ENCODE assay signal across 17 cellular contexts in genomic region chr13:107590556-107590955, GRCh38.
A peak's percentile ranks its signal among the peaks of the same experiment; 100 is the strongest.
DNase-seq lines count a peak whose midpoint lies in the region; ATAC-seq and TF ChIP-seq lines count a peak whose summit lies in the region.
"Had no signal": no experiment of that assay in that cellular context is flagged by ENCODE, and none has a peak within 500 bp of the region (broad histone marks: within the 10 kb centered on the region; RNA-seq: fewer than 3 reads in every experiment).

No MANE protein-coding gene starts in this region.

- no peak overlapping the region for H3K27ac Mint-ChIP-seq in activated naive CD8-positive, alpha-beta T cell treated with anti-CD3 and anti-CD28 coated beads for 36 hours
- H3K27ac Mint-ChIP-seq: T-helper 1 cell treated with Interleukin-12 subunit alpha and Interleukin-12 subunit beta and Interleukin-4 antibody, amounts not matched to agents 30 μg/mL and 1 μg/mL, for 36 hours had no signal

- H3K27me3 ChIP-seq in kidney epithelial cell (ENCODE audit: control insufficient read depth, insufficient read depth, low read length), result no peaks in the 10 kb centered on the region
- H3K27me3 ChIP-seq in effector memory CD4-positive, alpha-beta T cell (replicated peaks; ENCODE audit: control insufficient read depth, insufficient read depth, low read length, poor library complexity, severe bottlenecking), result no peaks in the 10 kb centered on the region
- H3K27me3 ChIP-seq: SJSA1 had no signal

- H3K9me3 Mint-ChIP-seq in activated naive CD8-positive, alpha-beta T cell treated with anti-CD3 and anti-CD28 coated beads for 36 hours, result no peaks in the 10 kb centered on the region
- H3K9me3 Mint-ChIP-seq: T-helper 1 cell treated with Interleukin-12 subunit alpha and Interleukin-12 subunit beta and Interleukin-4 antibody, amounts not matched to agents 30 μg/mL and 1 μg/mL, for 36 hours had no signal

- no peak overlapping the region for H3K4me3 ChIP-seq in kidney epithelial cell (ENCODE audit: low read depth, low read length)
- H3K4me3 ChIP-seq in effector memory CD4-positive, alpha-beta T cell (ENCODE audit: insufficient read depth, low read depth, low read length, poor library complexity, severe bottlenecking), result no peak overlapping the region
- H3K4me3 ChIP-seq: SJSA1 had no signal

- DNase-seq in HK-2 (ENCODE audit: unreplicated experiment), result peak; percentile 3
- DNase-seq in NCI-H187 (lab: John Stamatoyannopoulos, UW), result peak; percentile 41 to 43
- DNase-seq in NCI-H69 (lab: John Stamatoyannopoulos, UW), result peak; percentile 25
- DNase-seq in kidney epithelial cell (ENCODE audit: low read depth), result peak; percentile 23
- no peak for DNase-seq in effector memory CD4-positive, alpha-beta T cell
- no peak for DNase-seq in activated naive CD8-positive, alpha-beta T cell treated with anti-CD3 and anti-CD28 coated beads for 36 hours
- DNase-seq: ACHN, C1 segment of cervical spinal cord, KG1, MV-4-11, NCI-H2081, NCI-H226 had no signal

- H3K36me3 ChIP-seq in kidney epithelial cell (ENCODE audit: control insufficient read depth, insufficient read depth, low read length), result no peaks in the 10 kb centered on the region
- no peaks in the 10 kb centered on the region for H3K36me3 ChIP-seq in effector memory CD4-positive, alpha-beta T cell (ENCODE audit: control insufficient read depth, insufficient read depth, low read length)
- H3K36me3 ChIP-seq: SJSA1 had no signal

- no peaks in the 10 kb centered on the region for H3K27me3 Mint-ChIP-seq in activated naive CD8-positive, alpha-beta T cell treated with anti-CD3 and anti-CD28 coated beads for 36 hours

- H3K4me1 Mint-ChIP-seq in activated naive CD8-positive, alpha-beta T cell treated with anti-CD3 and anti-CD28 coated beads for 36 hours, result no peaks in the 10 kb centered on the region

- no peaks in the 10 kb centered on the region for H3K9me3 ChIP-seq in effector memory CD4-positive, alpha-beta T cell (ENCODE audit: control insufficient read depth, low read length)
- H3K9me3 ChIP-seq: SJSA1 had no signal

- TF ChIP-seq CTCF in kidney epithelial cell (IDR thresholded peaks at IDR 0.05; ENCODE audit: insufficient read depth, low read length, poor library complexity, severe bottlenecking), result no peak

- H3K4me1 ChIP-seq in effector memory CD4-positive, alpha-beta T cell (ENCODE audit: control insufficient read depth, insufficient read depth, low read length, poor library complexity, severe bottlenecking), result no peaks in the 10 kb centered on the region

- no peak overlapping the region for H3K4me3 Mint-ChIP-seq in activated naive CD8-positive, alpha-beta T cell treated with anti-CD3 and anti-CD28 coated beads for 36 hours
- H3K4me3 Mint-ChIP-seq: T-helper 1 cell treated with Interleukin-12 subunit alpha and Interleukin-12 subunit beta and Interleukin-4 antibody, amounts not matched to agents 30 μg/mL and 1 μg/mL, for 36 hours had no signal

- no peak for ATAC-seq in GM21526 (IDR thresholded peaks at IDR 0.05; ENCODE audit: low FRiP score, unreplicated experiment)
- ATAC-seq: HepG2, Panc1 had no signal

- H3K27ac ChIP-seq in effector memory CD4-positive, alpha-beta T cell (ENCODE audit: insufficient read depth, low read length, poor library complexity, severe bottlenecking), result no peak overlapping the region
- H3K27ac ChIP-seq: SJSA1 had no signal

- no peaks in the 10 kb centered on the region for H3K36me3 Mint-ChIP-seq in activated naive CD8-positive, alpha-beta T cell treated with anti-CD3 and anti-CD28 coated beads for 36 hours

Comparison
In these comparisons a context has a peak if more than half of its experiments do, and no peak if none do; other contexts are left out.
1. DNase-seq: peak in HK-2 (single experiment), NCI-H187 (2 of 2), NCI-H69 (single experiment) and kidney epithelial cell (single experiment); none in effector memory CD4-positive, alpha-beta T cell (0 of 3) and activated naive CD8-positive, alpha-beta T cell treated with anti-CD3 and anti-CD28 coated beads for 36 hours (single experiment).